8 cellular contexts compared by ENCODE assay signal in genomic region chrX:47523297-47523696, GRCh38. TPM values are rescaled to one million over a fixed set of nuclear protein-coding genes. Genes with fewer than 3 reads are reported as not detected.
DNase-seq lines count a peak whose midpoint lies in the region; FAIRE-seq and TF ChIP-seq lines count a peak whose summit lies in the region.

No MANE protein-coding gene starts in this region.

- peak; percentile 74 for DNase-seq in ELR (ENCODE audit: low read depth)
- DNase-seq in HAP-1 (ENCODE audit: low spot score in 2 of 2), result peak; percentile 77 to 96
- DNase-seq in NCI-H1092 (lab: John Stamatoyannopoulos, UW), result peak; percentile 71
- DNase-seq in T-helper 1 cell, result peak; percentile 52 to 75 (median 67)
- peak; percentile 49 for DNase-seq in amniotic epithelial cell (ENCODE audit: low read depth)
- peak; percentile 85 for DNase-seq in left ventricle myocardium inferior
- DNase-seq in prostate gland (ENCODE audit: low spot score), result peak; percentile 69
- DNase-seq in urothelium cell line (ENCODE audit: low spot score), result peak; percentile 86

- TF ChIP-seq CTCF in left ventricle myocardium inferior (IDR thresholded peaks at IDR 0.05; ENCODE audit: borderline replicate concordance) (peak; percentile 85), prostate gland (IDR thresholded peaks at IDR 0.05) (peak; percentile 62 to 85 (median 80))

- no peak overlapping the region for H3K27ac ChIP-seq in left ventricle myocardium inferior (replicated peaks)
- no peak overlapping the region for H3K27ac ChIP-seq in prostate gland

- FAIRE-seq in urothelium cell line (lab: Jason Lieb, UNC), result no peak

- H3K4me3 ChIP-seq in HAP-1 (peak overlapping the region; percentile 45), left ventricle myocardium inferior (peak overlapping the region; percentile 70), prostate gland (peak overlapping the region; percentile 39 to 42)

- H3K4me1 ChIP-seq in HAP-1 (peaks cover 7% of the 10 kb centered on the region), left ventricle myocardium inferior (peaks cover 4% of the 10 kb centered on the region), prostate gland (replicated peaks) (no peaks in the 10 kb centered on the region)

- in situ Hi-C loops in HAP-1 (cut with MboI; ENCODE audit: low sequenced_read_pairs), result loop anchor here (5.0 to 10.0 kb wide), 2 partner anchors 148 to 331 kb away; partner anchors contain the start of genes UBA1 and ZNF157

- H3K36me3 ChIP-seq in HAP-1 (replicated peaks) (no peaks in the 10 kb centered on the region), left ventricle myocardium inferior (no peaks in the 10 kb centered on the region), prostate gland (no peaks in the 10 kb centered on the region)

- 2% methylated on average over 12 of the region's 33 CpGs for WGBS in prostate gland

- H3K27me3 ChIP-seq in HAP-1 (ENCODE audit: low read depth), result no peaks in the 10 kb centered on the region
- H3K27me3 ChIP-seq in left ventricle myocardium inferior (ENCODE audit: low read depth), result no peaks in the 10 kb centered on the region
- no peaks in the 10 kb centered on the region for H3K27me3 ChIP-seq in prostate gland (replicated peaks; ENCODE audit: insufficient read depth)

- TF ChIP-seq POLR2A in prostate gland (IDR thresholded peaks at IDR 0.05), result no peak

- H3K9me3 ChIP-seq in HAP-1, result no peaks in the 10 kb centered on the region
- no peaks in the 10 kb centered on the region for H3K9me3 ChIP-seq in left ventricle myocardium inferior (replicated peaks)
- H3K9me3 ChIP-seq in prostate gland, result no peaks in the 10 kb centered on the region

- intact Hi-C loops in left ventricle myocardium inferior (cut with micrococcal nuclease) (no loop called here), prostate gland (cut with DNase I) (loop anchor here (2.0 to 5.0 kb wide), 2 partner anchors 136 to 330 kb away; partner anchors contain the start of gene UBA1)

RNA-seq across cellular contexts. Expression of gene ARAF, which starts 37.7 kb away (rescaled TPM):
- total RNA-seq in left ventricle myocardium inferior (76.4 TPM), prostate gland (10 to 100 TPM; 55.4 to 69.3 TPM)

RNA-seq across cellular contexts. Expression of gene ZNF41, which starts 40.3 kb away (rescaled TPM):
- 16.1 TPM for total RNA-seq in left ventricle myocardium inferior
- 10 to 100 TPM in 1 of 2 donors, 1 to 10 TPM in 1; 8.3 to 12.3 TPM for total RNA-seq in prostate gland

RNA-seq across cellular contexts. Expression of gene TIMP1, which starts 58.9 kb away (rescaled TPM):
- total RNA-seq in left ventricle myocardium inferior (99.3 TPM), prostate gland (100 to 1,000 TPM; 373 to 916 TPM)
